In genomic region chr2:197204855-197205254, GRCh38 we compare ENCODE assay signal across 14 cellular contexts.
DNase-seq lines count a peak whose midpoint lies in the region; FAIRE-seq and TF ChIP-seq lines count a peak whose summit lies in the region.
"Had no signal": no experiment of that assay in that cellular context is flagged by ENCODE, and none has a peak within 500 bp of the region (broad histone marks: within the 10 kb centered on the region; RNA-seq: fewer than 3 reads in every experiment).

No MANE protein-coding gene starts in this region.

- H3K36me3 ChIP-seq in astrocyte (ENCODE audit: insufficient read depth, low read length) (no peaks in the 10 kb centered on the region), vagina (no peaks in the 10 kb centered on the region)
- H3K36me3 ChIP-seq: neural progenitor cell had no signal

- H3K79me2 ChIP-seq in astrocyte (ENCODE audit: insufficient read depth, low read length) = no peaks in the 10 kb centered on the region

- H3K9ac ChIP-seq in astrocyte (ENCODE audit: low read length) = no peak overlapping the region
- H3K9ac ChIP-seq: neural progenitor cell had no signal

- H3K4me1 Mint-ChIP-seq in activated naive CD4-positive, alpha-beta T cell treated with anti-CD3 and anti-CD28 coated beads, Interleukin-2, amount 50 U/mL, for 24 hours = peaks cover 96% of the 10 kb centered on the region
- peaks cover 23% of the 10 kb centered on the region for H3K4me1 Mint-ChIP-seq in astrocyte (ENCODE audit: low read depth, unreplicated experiment)

- FAIRE-seq in astrocyte (lab: Jason Lieb, UNC) = no peak
- FAIRE-seq in frontal cortex (lab: Jason Lieb, UNC) = no peak
- FAIRE-seq: islet of Langerhans had no signal

- peak overlapping the region; percentile 28 for H3K4me2 ChIP-seq in astrocyte (ENCODE audit: low read length)
- H3K4me2 ChIP-seq: neural progenitor cell had no signal

- H3K27ac ChIP-seq in astrocyte (ENCODE audit: low read depth, low read length) (no peak overlapping the region), vagina (peak overlapping the region; percentile 25)
- H3K27ac ChIP-seq: neural progenitor cell had no signal

- H3K4me1 ChIP-seq in astrocyte (ENCODE audit: insufficient read depth, low read length) (peaks cover 7% of the 10 kb centered on the region), vagina (peaks cover 26% of the 10 kb centered on the region)
- H3K4me1 ChIP-seq: neural progenitor cell had no signal

- no peak overlapping the region for H2AFZ ChIP-seq in astrocyte (ENCODE audit: low read depth, low read length)
- H2AFZ ChIP-seq: neural progenitor cell had no signal

- H4K20me1 ChIP-seq in astrocyte (ENCODE audit: insufficient read depth, low read length) = no peaks in the 10 kb centered on the region

- H3K27ac Mint-ChIP-seq in activated naive CD4-positive, alpha-beta T cell treated with anti-CD3 and anti-CD28 coated beads, Interleukin-2, amount 50 U/mL, for 24 hours = peak overlapping the region; percentile 96
- no peak overlapping the region for H3K27ac Mint-ChIP-seq in astrocyte (ENCODE audit: unreplicated experiment)
- H3K27ac Mint-ChIP-seq: neural progenitor cell had no signal

- no peak overlapping the region for H3K4me3 ChIP-seq in astrocyte (ENCODE audit: insufficient read depth, low read depth, low read length)
- no peak overlapping the region for H3K4me3 ChIP-seq in vagina
- H3K4me3 ChIP-seq: neural progenitor cell had no signal

- intact Hi-C loops in vagina (cut with DNase I) = no loop called here

- no peak overlapping the region for H3K4me3 Mint-ChIP-seq in activated naive CD4-positive, alpha-beta T cell treated with anti-CD3 and anti-CD28 coated beads, Interleukin-2, amount 50 U/mL, for 24 hours
- H3K4me3 Mint-ChIP-seq in astrocyte (ENCODE audit: unreplicated experiment) = no peak overlapping the region
- H3K4me3 Mint-ChIP-seq: neural progenitor cell had no signal

- TF ChIP-seq POLR2A in vagina (IDR thresholded peaks at IDR 0.05) = no peak

- no peaks in the 10 kb centered on the region for H3K9me3 Mint-ChIP-seq in activated naive CD4-positive, alpha-beta T cell treated with anti-CD3 and anti-CD28 coated beads, Interleukin-2, amount 50 U/mL, for 24 hours
- H3K9me3 Mint-ChIP-seq in astrocyte (ENCODE audit: unreplicated experiment) = no peaks in the 10 kb centered on the region
- H3K9me3 Mint-ChIP-seq: neural progenitor cell had no signal

- H3K9me3 ChIP-seq in astrocyte (ENCODE audit: insufficient read depth, low read depth, low read length) (no peaks in the 10 kb centered on the region), vagina (no peaks in the 10 kb centered on the region)

- DNase-seq in activated naive CD4-positive, alpha-beta T cell treated with anti-CD3 and anti-CD28 coated beads, Interleukin-2, amount 50 U/mL, for 16 hours = no peak
- DNase-seq in astrocyte (ENCODE audit: low read depth) (peak; percentile 65), myocyte (ENCODE audit: low read depth) (peak; percentile 86), vagina (ENCODE audit: extremely low spot score in 2 of 2) (no peak), H4 (ENCODE audit: low spot score) (no peak), frontal cortex (ENCODE audit: low spot score in 2 of 2) (no peak), AML-193 (lab: John Stamatoyannopoulos, UW) (no peak)
- DNase-seq: activated CD8-positive, alpha-beta memory T cell treated with anti-CD3 and anti-CD28 coated beads for 24 hours; erythroblast; NCI-H1417 treated with DMSO at 0.1 percent for 48 hours; NCI-H526 treated with DMSO at 0.1 percent for 48 hours had no signal

- H3K27me3 ChIP-seq in astrocyte (ENCODE audit: insufficient read depth, low read length) (no peaks in the 10 kb centered on the region), vagina (no peaks in the 10 kb centered on the region)
- H3K27me3 ChIP-seq: neural progenitor cell had no signal

- peaks cover 13% of the 10 kb centered on the region for H3K36me3 Mint-ChIP-seq in activated naive CD4-positive, alpha-beta T cell treated with anti-CD3 and anti-CD28 coated beads, Interleukin-2, amount 50 U/mL, for 24 hours
- H3K36me3 Mint-ChIP-seq in astrocyte (ENCODE audit: low read depth, unreplicated experiment) = no peaks in the 10 kb centered on the region
- H3K36me3 Mint-ChIP-seq: neural progenitor cell had no signal

- no peak for TF ChIP-seq CTCF in astrocyte (IDR thresholded peaks at IDR 0.05; ENCODE audit: insufficient read depth, low read depth, low read length)
- TF ChIP-seq CTCF in vagina (IDR thresholded peaks at IDR 0.05) = no peak

- no peaks in the 10 kb centered on the region for H3K27me3 Mint-ChIP-seq in activated naive CD4-positive, alpha-beta T cell treated with anti-CD3 and anti-CD28 coated beads, Interleukin-2, amount 50 U/mL, for 24 hours
- H3K27me3 Mint-ChIP-seq in astrocyte (ENCODE audit: low read depth, unreplicated experiment) = no peaks in the 10 kb centered on the region

Comparison
In these comparisons a context has a peak if more than half of its experiments do, and no peak if none do; other contexts are left out.
1. DNase-seq: peak in astrocyte (single experiment) and myocyte (single experiment); none in activated naive CD4-positive, alpha-beta T cell treated with anti-CD3 and anti-CD28 coated beads, Interleukin-2, amount 50 U/mL, for 16 hours (single experiment), vagina (0 of 2), H4 (single experiment), frontal cortex (0 of 2) and AML-193 (0 of 2).